ENCODE assay signal across 1 cellular context in genomic region chr7:121755286-121755685, GRCh38.
TF ChIP-seq lines count a peak whose summit lies in the region.

No MANE protein-coding gene starts in this region.

TF ChIP-seq in HEK293, 187 proteins besides CTCF, POLR2A, EP300 and RAD21 (continued from another document):
- TF ChIP-seq REST (tag by site-specific recombination; IDR thresholded peaks at IDR 0.05): peak; percentile 46; the same call in 1 of the 2 replicates
TF ChIP-seq in HEK293: peak in this region for 1.
